Comparison of ENCODE assay signal across 8 cellular contexts in genomic region chr5:116947691-116948528, GRCh38.
A peak's percentile ranks its signal among the peaks of the same experiment; 100 is the strongest.
DNase-seq lines count a peak whose midpoint lies in the region; ATAC-seq lines count a peak whose summit lies in the region.

No MANE protein-coding gene starts in this region.

- ATAC-seq in GM19395 (IDR thresholded peaks at IDR 0.05; ENCODE audit: unreplicated experiment), result peak; percentile 100
- peak; percentile 100 for ATAC-seq in HG03354 (IDR thresholded peaks at IDR 0.05; ENCODE audit: poor library complexity, severe bottlenecking, unreplicated experiment)
- peak; percentile 88 for ATAC-seq in activated CD8-positive, alpha-beta T cell treated with anti-CD3 and anti-CD28 coated beads, Interleukin-2, amount 10 ng/mL, durations not matched to agents 7 days and 5 days
- peak; percentile 89 for ATAC-seq in esophagus mucosa
- no peak for ATAC-seq in aorta (ENCODE audit: low FRiP score)

- no peak overlapping the region for H3K4me3 Mint-ChIP-seq in activated CD8-positive, alpha-beta T cell treated with anti-CD3 and anti-CD28 coated beads, Interleukin-2, amount 10 ng/mL, durations not matched to agents 7 days and 5 days

- H4K91ac ChIP-seq in neuronal stem cell (ENCODE audit: low read depth, low read length, poor library complexity), result no peak overlapping the region

- no peak overlapping the region for H2BK12ac ChIP-seq in neuronal stem cell (ENCODE audit: low read length)

- no peak overlapping the region for H3K4me2 ChIP-seq in neuronal stem cell (ENCODE audit: insufficient read depth, low read length, poor library complexity, severe bottlenecking)

- H3K4ac ChIP-seq in neuronal stem cell (ENCODE audit: low read length), result no peak overlapping the region

- no peaks in the 10 kb centered on the region for H3K4me1 Mint-ChIP-seq in activated CD8-positive, alpha-beta T cell treated with anti-CD3 and anti-CD28 coated beads, Interleukin-2, amount 10 ng/mL, durations not matched to agents 7 days and 5 days (ENCODE audit: low read depth)

- H3K14ac ChIP-seq in neuronal stem cell (ENCODE audit: low read length), result no peak overlapping the region

- no peaks in the 10 kb centered on the region for H3K27me3 Mint-ChIP-seq in activated CD8-positive, alpha-beta T cell treated with anti-CD3 and anti-CD28 coated beads, Interleukin-2, amount 10 ng/mL, durations not matched to agents 7 days and 5 days (ENCODE audit: low read depth)

- no peaks in the 10 kb centered on the region for H3K27me3 ChIP-seq in neuronal stem cell (ENCODE audit: control insufficient read depth in 3 of 3, insufficient read depth in 3 of 3, low read depth in 1 of 3, low read length in 3 of 3)
- no peaks in the 10 kb centered on the region for H3K27me3 ChIP-seq in aorta (ENCODE audit: control insufficient read depth in 1 of 2, insufficient read depth in 2 of 2, low read length in 1 of 2)

- H3K4me1 ChIP-seq in neuronal stem cell (ENCODE audit: control insufficient read depth in 2 of 2, insufficient read depth in 1 of 2, low read depth in 1 of 2, low read length in 2 of 2) (peaks cover 0 to 5% of the 10 kb centered on the region in 2 donors), aorta (ENCODE audit: control insufficient read depth in 1 of 2, insufficient read depth in 2 of 2, low read length in 2 of 2) (no peaks in the 10 kb centered on the region)

- no CpG with 5 or more reads among the region's 15 CpGs for whole genome bisulfite sequencing in neuronal stem cell (ENCODE audit: extremely low coverage in 2 of 2, insufficient read length in 2 of 2, insufficient replicate concordance in 1 of 2), 2 donors
- 85 to 86% methylated on average over 15 of the region's 15 CpGs for WGBS in aorta, 2 donors

- H3K36me3 Mint-ChIP-seq in activated CD8-positive, alpha-beta T cell treated with anti-CD3 and anti-CD28 coated beads, Interleukin-2, amount 10 ng/mL, durations not matched to agents 7 days and 5 days (ENCODE audit: low read depth), result no peaks in the 10 kb centered on the region

- no peak overlapping the region for H3K23ac ChIP-seq in neuronal stem cell (ENCODE audit: low read depth, low read length, poor library complexity)

- H3K9me3 ChIP-seq in neuronal stem cell (replicated peaks in 1 of 2; ENCODE audit: control insufficient read depth in 2 of 2, insufficient read depth in 1 of 2, low read depth in 1 of 2, low read length in 2 of 2) (peaks cover 0 to 3% of the 10 kb centered on the region in 2 donors), aorta (ENCODE audit: control insufficient read depth, low read length) (peaks cover 2% of the 10 kb centered on the region)

- no peaks in the 10 kb centered on the region for H3K9me3 Mint-ChIP-seq in activated CD8-positive, alpha-beta T cell treated with anti-CD3 and anti-CD28 coated beads, Interleukin-2, amount 10 ng/mL, durations not matched to agents 7 days and 5 days (ENCODE audit: insufficient read depth)

- peak; percentile 66 for DNase-seq in COR-L47 (lab: John Stamatoyannopoulos, UW)
- DNase-seq in NCI-H82 (lab: John Stamatoyannopoulos, UW), result peak; percentile 83
- peak; percentile 72 for DNase-seq in activated CD8-positive, alpha-beta T cell treated with anti-CD3 and anti-CD28 coated beads, Interleukin-2, amount 10 ng/mL, durations not matched to agents 7 days and 5 days
- peak; percentile 24 for DNase-seq in neuronal stem cell (ENCODE audit: low spot score)
- DNase-seq in aorta, result peak; percentile 40 to 77

- no peak overlapping the region for H2BK5ac ChIP-seq in neuronal stem cell (ENCODE audit: low read length)

- POLR2A ChIA-PET in activated CD8-positive, alpha-beta T cell treated with anti-CD3 and anti-CD28 coated beads, Interleukin-2, amount 10 ng/mL, durations not matched to agents 7 days and 5 days (lab: Charles Lee), result no interaction called here

- no peak overlapping the region for H2AK5ac ChIP-seq in neuronal stem cell (ENCODE audit: low read depth, low read length)

- H3K9ac ChIP-seq in neuronal stem cell (ENCODE audit: low read depth, low read length, poor library complexity), result no peak overlapping the region

- intact Hi-C loops in aorta (cut with DNase I), result loop anchor here in 1 of 2 donors (10.0 kb wide), 1 partner anchor 373 kb away; the partner anchor contains the start of gene SEMA6A

- H3K27ac ChIP-seq in neuronal stem cell (replicated peaks; ENCODE audit: low read length) (no peak overlapping the region), aorta (ENCODE audit: low read depth in 1 of 2, low read length in 2 of 2) (no peak overlapping the region)

- CTCF ChIA-PET in activated CD8-positive, alpha-beta T cell treated with anti-CD3 and anti-CD28 coated beads, Interleukin-2, amount 10 ng/mL, durations not matched to agents 7 days and 5 days (lab: Charles Lee), result interaction anchor here (1.0 to 1.7 kb wide), 3 partner anchors 15 to 812 kb away, joined by 3 to 10 read pairs (median 4); no protein-coding TSS in a partner anchor

- H3K18ac ChIP-seq in neuronal stem cell (ENCODE audit: low read length), result no peak overlapping the region

- no peak overlapping the region for H3K27ac Mint-ChIP-seq in activated CD8-positive, alpha-beta T cell treated with anti-CD3 and anti-CD28 coated beads, Interleukin-2, amount 10 ng/mL, durations not matched to agents 7 days and 5 days

- H3K79me1 ChIP-seq in neuronal stem cell (ENCODE audit: low read depth, low read length), result no peaks in the 10 kb centered on the region

- H3K36me3 ChIP-seq in neuronal stem cell (replicated peaks in 1 of 2; ENCODE audit: control insufficient read depth in 2 of 2, insufficient read depth in 2 of 2, low read length in 2 of 2) (no peaks in the 10 kb centered on the region), aorta (ENCODE audit: control insufficient read depth in 1 of 2, insufficient read depth in 2 of 2, low read length in 1 of 2) (no peaks in the 10 kb centered on the region)

- H2BK120ac ChIP-seq in neuronal stem cell (ENCODE audit: low read depth, low read length), result no peak overlapping the region

- H4K8ac ChIP-seq in neuronal stem cell (ENCODE audit: low read depth, low read length), result no peak overlapping the region

- H2BK15ac ChIP-seq in neuronal stem cell (ENCODE audit: low read length), result no peak overlapping the region

- H3K4me3 ChIP-seq in neuronal stem cell (ENCODE audit: low read length in 2 of 2), result no peak overlapping the region
- H3K4me3 ChIP-seq in aorta (ENCODE audit: low read length in 2 of 2), result no peak overlapping the region

- peak overlapping the region; percentile 64 for H2AFZ ChIP-seq in neuronal stem cell (ENCODE audit: low read length)

Comparison
In these comparisons a context has a peak if more than half of its experiments do, and no peak if none do; other contexts are left out.
1. DNase-seq: peak in every context shown above with its lines; median percentile 83 in NCI-H82; 72 in activated CD8-positive, alpha-beta T cell treated with anti-CD3 and anti-CD28 coated beads, Interleukin-2, amount 10 ng/mL, durations not matched to agents 7 days and 5 days; 66 in COR-L47; 58 in aorta; 24 in neuronal stem cell.